ENCODE assay signal across 1 cellular context in the genomic region with DNA sequence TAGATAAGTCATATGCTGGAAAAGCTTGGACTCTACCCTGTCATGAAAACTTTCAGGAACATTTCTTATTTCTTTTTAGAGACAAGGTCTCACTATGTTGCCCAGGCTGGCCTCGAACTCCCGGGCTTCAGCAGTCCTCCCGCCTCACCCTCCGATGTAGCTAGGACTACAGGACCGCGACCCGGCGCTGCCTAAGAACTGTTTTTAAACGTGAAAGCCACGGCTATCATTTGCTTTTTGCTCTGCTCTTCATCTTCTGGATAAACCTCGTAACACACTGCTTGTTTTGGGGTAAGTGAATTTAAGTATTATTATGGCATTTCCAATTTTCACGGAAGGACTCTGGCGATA.
TF ChIP-seq lines count a peak whose summit lies in the region.

No MANE protein-coding gene starts in this region.

TF ChIP-seq in HEK293, 187 proteins besides CTCF, POLR2A, EP300 and RAD21 (continued from another document):
- TF ChIP-seq ZFP41 (tag by site-specific recombination; IDR thresholded peaks at IDR 0.05; ENCODE audit: borderline replicate concordance) = no peak
- TF ChIP-seq ZNF274 (IDR thresholded peaks at IDR 0.05; ENCODE audit: low read length) = no peak
- no peak for TF ChIP-seq ZNF274 (tag by site-specific recombination; IDR thresholded peaks at IDR 0.05; ENCODE audit: borderline replicate concordance)
